In the genomic region with DNA sequence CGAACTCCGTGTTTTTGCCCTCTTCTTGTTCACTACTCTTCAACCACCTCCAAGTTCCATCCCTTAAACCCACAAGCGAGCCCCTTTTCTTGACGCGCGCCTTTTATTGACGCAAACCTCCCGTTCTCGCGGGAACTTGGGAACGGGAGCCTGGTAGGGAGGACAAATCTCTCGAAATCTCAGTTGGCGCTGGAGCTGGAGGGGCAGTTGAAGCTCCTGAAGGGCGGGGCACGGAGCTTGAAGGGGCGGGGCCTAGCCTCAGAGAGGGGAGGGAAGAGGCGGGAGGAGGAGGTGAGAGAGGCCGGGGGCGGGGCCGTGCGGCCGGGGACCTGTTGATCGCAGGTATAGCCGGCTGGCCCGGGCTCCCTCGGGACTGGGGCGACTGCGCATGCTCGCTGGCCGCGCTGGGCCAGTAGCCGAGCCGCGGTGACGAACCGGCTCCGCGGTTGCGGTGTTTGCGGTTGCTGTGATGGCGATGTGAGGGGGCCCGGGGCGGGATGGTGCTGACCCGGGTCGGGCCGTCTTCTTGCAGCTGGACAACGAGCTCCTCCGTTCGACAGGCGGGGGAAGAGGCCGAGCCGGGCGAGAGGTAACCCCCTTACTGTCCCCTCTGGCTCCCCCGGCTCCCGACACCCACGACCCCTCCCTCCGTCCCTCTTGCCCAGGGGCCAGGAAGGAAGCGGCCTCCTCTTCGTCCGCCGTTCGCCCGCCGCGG, we compare ENCODE assay signal across 1 cellular context.
TF ChIP-seq lines count a peak whose summit lies in the region.

A gene (plus strand): TSS at position 395 of the 715 bp plus-strand sequence. CDS start 14,835 bp downstream, outside the sequence.

TF ChIP-seq in GM12878, 131 proteins besides CTCF, POLR2A, EP300 and RAD21 (continued from another document and continues in another):
- TF ChIP-seq, protein P1, sequence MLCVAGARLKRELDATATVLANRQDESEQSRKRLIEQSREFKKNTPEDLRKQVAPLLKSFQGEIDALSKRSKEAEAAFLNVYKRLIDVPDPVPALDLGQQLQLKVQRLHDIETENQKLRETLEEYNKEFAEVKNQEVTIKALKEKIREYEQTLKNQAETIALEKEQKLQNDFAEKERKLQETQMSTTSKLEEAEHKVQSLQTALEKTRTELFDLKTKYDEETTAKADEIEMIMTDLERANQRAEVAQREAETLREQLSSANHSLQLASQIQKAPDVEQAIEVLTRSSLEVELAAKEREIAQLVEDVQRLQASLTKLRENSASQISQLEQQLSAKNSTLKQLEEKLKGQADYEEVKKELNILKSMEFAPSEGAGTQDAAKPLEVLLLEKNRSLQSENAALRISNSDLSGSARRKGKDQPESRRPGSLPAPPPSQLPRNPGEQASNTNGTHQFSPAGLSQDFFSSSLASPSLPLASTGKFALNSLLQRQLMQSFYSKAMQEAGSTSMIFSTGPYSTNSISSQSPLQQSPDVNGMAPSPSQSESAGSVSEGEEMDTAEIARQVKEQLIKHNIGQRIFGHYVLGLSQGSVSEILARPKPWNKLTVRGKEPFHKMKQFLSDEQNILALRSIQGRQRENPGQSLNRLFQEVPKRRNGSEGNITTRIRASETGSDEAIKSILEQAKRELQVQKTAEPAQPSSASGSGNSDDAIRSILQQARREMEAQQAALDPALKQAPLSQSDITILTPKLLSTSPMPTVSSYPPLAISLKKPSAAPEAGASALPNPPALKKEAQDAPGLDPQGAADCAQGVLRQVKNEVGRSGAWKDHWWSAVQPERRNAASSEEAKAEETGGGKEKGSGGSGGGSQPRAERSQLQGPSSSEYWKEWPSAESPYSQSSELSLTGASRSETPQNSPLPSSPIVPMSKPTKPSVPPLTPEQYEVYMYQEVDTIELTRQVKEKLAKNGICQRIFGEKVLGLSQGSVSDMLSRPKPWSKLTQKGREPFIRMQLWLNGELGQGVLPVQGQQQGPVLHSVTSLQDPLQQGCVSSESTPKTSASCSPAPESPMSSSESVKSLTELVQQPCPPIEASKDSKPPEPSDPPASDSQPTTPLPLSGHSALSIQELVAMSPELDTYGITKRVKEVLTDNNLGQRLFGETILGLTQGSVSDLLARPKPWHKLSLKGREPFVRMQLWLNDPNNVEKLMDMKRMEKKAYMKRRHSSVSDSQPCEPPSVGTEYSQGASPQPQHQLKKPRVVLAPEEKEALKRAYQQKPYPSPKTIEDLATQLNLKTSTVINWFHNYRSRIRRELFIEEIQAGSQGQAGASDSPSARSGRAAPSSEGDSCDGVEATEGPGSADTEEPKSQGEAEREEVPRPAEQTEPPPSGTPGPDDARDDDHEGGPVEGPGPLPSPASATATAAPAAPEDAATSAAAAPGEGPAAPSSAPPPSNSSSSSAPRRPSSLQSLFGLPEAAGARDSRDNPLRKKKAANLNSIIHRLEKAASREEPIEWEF (IDR thresholded peaks at IDR 0.05; ENCODE audit: insufficient replicate concordance, low read depth, low read length): no peak
- TF ChIP-seq SMC3 (IDR thresholded peaks at IDR 0.05; ENCODE audit: borderline replicate concordance, low read length) (no peak), SIX5 (IDR thresholded peaks at IDR 0.05; ENCODE audit: low read depth, low read length, severe bottlenecking) (peak; percentile 34), NBN (IDR thresholded peaks at IDR 0.05) (0 out of 2 replicates have a peak, but pooled peaks have one; percentile 65), POLR2AphosphoS2 (IDR thresholded peaks at IDR 0.05; ENCODE audit: low read depth, low read length) (peak; percentile 81), CHD2 (IDR thresholded peaks at IDR 0.05; ENCODE audit: borderline replicate concordance, low read depth, low read length) (peak; percentile 100), YBX1 (IDR thresholded peaks at IDR 0.05) (no peak), KLF5 (IDR thresholded peaks at IDR 0.05; ENCODE audit: partially characterized antibody) (no peak), RUNX3 (IDR thresholded peaks at IDR 0.05; ENCODE audit: low read length) (peak; percentile 82), RAD51 (IDR thresholded peaks at IDR 0.05) (no peak), TBL1XR1 (IDR thresholded peaks at IDR 0.05; ENCODE audit: low read depth, low read length) (0 out of 2 replicates have a peak, but pooled peaks have one; percentile 50), FOS (IDR thresholded peaks at IDR 0.05; ENCODE audit: borderline replicate concordance, extremely low read depth, insufficient read length) (no peak), HCFC1 (IDR thresholded peaks at IDR 0.05; ENCODE audit: low read length) (peak; percentile 49; the same call in 1 of the 2 replicates), NR2C2 (IDR thresholded peaks at IDR 0.05; ENCODE audit: borderline replicate concordance, control insufficient read depth, insufficient read length, low read depth) (no peak), ETV6 (conservative IDR thresholded peaks at IDR 0.05 in 1 of 2, IDR thresholded peaks at IDR 0.05 in 1 of 2; ENCODE audit: borderline replicate concordance in 1 of 2, low read depth in 1 of 2) (no peak), ZNF384 (IDR thresholded peaks at IDR 0.05; ENCODE audit: borderline replicate concordance, low read depth, low read length) (no peak), STAT3 (IDR thresholded peaks at IDR 0.05; ENCODE audit: low read depth, low read length) (no peak), ZNF622 (IDR thresholded peaks at IDR 0.05) (no peak), NRF1 (conservative IDR thresholded peaks at IDR 0.05; ENCODE audit: low read depth, low read length) (peak; percentile 23; the same call in 1 of the 2 replicates), HDAC2 (IDR thresholded peaks at IDR 0.05) (no peak), RELA (IDR thresholded peaks at IDR 0.05; ENCODE audit: borderline replicate concordance, partially characterized antibody) (no peak), ZNF207 (IDR thresholded peaks at IDR 0.05; ENCODE audit: borderline replicate concordance) (0 out of 2 replicates have a peak, but pooled peaks have one; percentile 9), SMAD5 (IDR thresholded peaks at IDR 0.05; ENCODE audit: low read depth) (peak; percentile 93)
- TF ChIP-seq, protein P2, sequence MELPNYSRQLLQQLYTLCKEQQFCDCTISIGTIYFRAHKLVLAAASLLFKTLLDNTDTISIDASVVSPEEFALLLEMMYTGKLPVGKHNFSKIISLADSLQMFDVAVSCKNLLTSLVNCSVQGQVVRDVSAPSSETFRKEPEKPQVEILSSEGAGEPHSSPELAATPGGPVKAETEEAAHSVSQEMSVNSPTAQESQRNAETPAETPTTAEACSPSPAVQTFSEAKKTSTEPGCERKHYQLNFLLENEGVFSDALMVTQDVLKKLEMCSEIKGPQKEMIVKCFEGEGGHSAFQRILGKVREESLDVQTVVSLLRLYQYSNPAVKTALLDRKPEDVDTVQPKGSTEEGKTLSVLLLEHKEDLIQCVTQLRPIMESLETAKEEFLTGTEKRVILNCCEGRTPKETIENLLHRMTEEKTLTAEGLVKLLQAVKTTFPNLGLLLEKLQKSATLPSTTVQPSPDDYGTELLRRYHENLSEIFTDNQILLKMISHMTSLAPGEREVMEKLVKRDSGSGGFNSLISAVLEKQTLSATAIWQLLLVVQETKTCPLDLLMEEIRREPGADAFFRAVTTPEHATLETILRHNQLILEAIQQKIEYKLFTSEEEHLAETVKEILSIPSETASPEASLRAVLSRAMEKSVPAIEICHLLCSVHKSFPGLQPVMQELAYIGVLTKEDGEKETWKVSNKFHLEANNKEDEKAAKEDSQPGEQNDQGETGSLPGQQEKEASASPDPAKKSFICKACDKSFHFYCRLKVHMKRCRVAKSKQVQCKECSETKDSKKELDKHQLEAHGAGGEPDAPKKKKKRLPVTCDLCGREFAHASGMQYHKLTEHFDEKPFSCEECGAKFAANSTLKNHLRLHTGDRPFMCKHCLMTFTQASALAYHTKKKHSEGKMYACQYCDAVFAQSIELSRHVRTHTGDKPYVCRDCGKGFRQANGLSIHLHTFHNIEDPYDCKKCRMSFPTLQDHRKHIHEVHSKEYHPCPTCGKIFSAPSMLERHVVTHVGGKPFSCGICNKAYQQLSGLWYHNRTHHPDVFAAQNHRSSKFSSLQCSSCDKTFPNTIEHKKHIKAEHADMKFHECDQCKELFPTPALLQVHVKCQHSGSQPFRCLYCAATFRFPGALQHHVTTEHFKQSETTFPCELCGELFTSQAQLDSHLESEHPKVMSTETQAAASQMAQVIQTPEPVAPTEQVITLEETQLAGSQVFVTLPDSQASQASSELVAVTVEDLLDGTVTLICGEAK (IDR thresholded peaks at IDR 0.05; ENCODE audit: borderline replicate concordance): no peak; the same call in 1 of the 2 replicates
- TF ChIP-seq, protein P3, sequence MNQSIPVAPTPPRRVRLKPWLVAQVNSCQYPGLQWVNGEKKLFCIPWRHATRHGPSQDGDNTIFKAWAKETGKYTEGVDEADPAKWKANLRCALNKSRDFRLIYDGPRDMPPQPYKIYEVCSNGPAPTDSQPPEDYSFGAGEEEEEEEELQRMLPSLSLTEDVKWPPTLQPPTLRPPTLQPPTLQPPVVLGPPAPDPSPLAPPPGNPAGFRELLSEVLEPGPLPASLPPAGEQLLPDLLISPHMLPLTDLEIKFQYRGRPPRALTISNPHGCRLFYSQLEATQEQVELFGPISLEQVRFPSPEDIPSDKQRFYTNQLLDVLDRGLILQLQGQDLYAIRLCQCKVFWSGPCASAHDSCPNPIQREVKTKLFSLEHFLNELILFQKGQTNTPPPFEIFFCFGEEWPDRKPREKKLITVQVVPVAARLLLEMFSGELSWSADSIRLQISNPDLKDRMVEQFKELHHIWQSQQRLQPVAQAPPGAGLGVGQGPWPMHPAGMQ (IDR thresholded peaks at IDR 0.05; ENCODE audit: borderline replicate concordance): peak; percentile 80
- TF ChIP-seq, protein P4, sequence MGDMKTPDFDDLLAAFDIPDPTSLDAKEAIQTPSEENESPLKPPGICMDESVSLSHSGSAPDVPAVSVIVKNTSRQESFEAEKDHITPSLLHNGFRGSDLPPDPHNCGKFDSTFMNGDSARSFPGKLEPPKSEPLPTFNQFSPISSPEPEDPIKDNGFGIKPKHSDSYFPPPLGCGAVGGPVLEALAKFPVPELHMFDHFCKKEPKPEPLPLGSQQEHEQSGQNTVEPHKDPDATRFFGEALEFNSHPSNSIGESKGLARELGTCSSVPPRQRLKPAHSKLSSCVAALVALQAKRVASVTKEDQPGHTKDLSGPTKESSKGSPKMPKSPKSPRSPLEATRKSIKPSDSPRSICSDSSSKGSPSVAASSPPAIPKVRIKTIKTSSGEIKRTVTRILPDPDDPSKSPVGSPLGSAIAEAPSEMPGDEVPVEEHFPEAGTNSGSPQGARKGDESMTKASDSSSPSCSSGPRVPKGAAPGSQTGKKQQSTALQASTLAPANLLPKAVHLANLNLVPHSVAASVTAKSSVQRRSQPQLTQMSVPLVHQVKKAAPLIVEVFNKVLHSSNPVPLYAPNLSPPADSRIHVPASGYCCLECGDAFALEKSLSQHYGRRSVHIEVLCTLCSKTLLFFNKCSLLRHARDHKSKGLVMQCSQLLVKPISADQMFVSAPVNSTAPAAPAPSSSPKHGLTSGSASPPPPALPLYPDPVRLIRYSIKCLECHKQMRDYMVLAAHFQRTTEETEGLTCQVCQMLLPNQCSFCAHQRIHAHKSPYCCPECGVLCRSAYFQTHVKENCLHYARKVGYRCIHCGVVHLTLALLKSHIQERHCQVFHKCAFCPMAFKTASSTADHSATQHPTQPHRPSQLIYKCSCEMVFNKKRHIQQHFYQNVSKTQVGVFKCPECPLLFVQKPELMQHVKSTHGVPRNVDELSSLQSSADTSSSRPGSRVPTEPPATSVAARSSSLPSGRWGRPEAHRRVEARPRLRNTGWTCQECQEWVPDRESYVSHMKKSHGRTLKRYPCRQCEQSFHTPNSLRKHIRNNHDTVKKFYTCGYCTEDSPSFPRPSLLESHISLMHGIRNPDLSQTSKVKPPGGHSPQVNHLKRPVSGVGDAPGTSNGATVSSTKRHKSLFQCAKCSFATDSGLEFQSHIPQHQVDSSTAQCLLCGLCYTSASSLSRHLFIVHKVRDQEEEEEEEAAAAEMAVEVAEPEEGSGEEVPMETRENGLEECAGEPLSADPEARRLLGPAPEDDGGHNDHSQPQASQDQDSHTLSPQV (IDR thresholded peaks at IDR 0.05): no peak
- TF ChIP-seq, protein P5, sequence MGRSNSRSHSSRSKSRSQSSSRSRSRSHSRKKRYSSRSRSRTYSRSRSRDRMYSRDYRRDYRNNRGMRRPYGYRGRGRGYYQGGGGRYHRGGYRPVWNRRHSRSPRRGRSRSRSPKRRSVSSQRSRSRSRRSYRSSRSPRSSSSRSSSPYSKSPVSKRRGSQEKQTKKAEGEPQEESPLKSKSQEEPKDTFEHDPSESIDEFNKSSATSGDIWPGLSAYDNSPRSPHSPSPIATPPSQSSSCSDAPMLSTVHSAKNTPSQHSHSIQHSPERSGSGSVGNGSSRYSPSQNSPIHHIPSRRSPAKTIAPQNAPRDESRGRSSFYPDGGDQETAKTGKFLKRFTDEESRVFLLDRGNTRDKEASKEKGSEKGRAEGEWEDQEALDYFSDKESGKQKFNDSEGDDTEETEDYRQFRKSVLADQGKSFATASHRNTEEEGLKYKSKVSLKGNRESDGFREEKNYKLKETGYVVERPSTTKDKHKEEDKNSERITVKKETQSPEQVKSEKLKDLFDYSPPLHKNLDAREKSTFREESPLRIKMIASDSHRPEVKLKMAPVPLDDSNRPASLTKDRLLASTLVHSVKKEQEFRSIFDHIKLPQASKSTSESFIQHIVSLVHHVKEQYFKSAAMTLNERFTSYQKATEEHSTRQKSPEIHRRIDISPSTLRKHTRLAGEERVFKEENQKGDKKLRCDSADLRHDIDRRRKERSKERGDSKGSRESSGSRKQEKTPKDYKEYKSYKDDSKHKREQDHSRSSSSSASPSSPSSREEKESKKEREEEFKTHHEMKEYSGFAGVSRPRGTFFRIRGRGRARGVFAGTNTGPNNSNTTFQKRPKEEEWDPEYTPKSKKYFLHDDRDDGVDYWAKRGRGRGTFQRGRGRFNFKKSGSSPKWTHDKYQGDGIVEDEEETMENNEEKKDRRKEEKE (IDR thresholded peaks at IDR 0.05): no peak
- TF ChIP-seq, protein P6, sequence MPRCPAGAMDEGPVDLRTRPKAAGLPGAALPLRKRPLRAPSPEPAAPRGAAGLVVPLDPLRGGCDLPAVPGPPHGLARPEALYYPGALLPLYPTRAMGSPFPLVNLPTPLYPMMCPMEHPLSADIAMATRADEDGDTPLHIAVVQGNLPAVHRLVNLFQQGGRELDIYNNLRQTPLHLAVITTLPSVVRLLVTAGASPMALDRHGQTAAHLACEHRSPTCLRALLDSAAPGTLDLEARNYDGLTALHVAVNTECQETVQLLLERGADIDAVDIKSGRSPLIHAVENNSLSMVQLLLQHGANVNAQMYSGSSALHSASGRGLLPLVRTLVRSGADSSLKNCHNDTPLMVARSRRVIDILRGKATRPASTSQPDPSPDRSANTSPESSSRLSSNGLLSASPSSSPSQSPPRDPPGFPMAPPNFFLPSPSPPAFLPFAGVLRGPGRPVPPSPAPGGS (IDR thresholded peaks at IDR 0.05; ENCODE audit: borderline replicate concordance, insufficient read depth, low read depth, low read length, poor library complexity, severe bottlenecking): peak; percentile 11
- TF ChIP-seq, protein P7, sequence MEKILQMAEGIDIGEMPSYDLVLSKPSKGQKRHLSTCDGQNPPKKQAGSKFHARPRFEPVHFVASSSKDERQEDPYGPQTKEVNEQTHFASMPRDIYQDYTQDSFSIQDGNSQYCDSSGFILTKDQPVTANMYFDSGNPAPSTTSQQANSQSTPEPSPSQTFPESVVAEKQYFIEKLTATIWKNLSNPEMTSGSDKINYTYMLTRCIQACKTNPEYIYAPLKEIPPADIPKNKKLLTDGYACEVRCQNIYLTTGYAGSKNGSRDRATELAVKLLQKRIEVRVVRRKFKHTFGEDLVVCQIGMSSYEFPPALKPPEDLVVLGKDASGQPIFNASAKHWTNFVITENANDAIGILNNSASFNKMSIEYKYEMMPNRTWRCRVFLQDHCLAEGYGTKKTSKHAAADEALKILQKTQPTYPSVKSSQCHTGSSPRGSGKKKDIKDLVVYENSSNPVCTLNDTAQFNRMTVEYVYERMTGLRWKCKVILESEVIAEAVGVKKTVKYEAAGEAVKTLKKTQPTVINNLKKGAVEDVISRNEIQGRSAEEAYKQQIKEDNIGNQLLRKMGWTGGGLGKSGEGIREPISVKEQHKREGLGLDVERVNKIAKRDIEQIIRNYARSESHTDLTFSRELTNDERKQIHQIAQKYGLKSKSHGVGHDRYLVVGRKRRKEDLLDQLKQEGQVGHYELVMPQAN (conservative IDR thresholded peaks at IDR 0.05): peak; percentile 61
